In the genomic region with DNA sequence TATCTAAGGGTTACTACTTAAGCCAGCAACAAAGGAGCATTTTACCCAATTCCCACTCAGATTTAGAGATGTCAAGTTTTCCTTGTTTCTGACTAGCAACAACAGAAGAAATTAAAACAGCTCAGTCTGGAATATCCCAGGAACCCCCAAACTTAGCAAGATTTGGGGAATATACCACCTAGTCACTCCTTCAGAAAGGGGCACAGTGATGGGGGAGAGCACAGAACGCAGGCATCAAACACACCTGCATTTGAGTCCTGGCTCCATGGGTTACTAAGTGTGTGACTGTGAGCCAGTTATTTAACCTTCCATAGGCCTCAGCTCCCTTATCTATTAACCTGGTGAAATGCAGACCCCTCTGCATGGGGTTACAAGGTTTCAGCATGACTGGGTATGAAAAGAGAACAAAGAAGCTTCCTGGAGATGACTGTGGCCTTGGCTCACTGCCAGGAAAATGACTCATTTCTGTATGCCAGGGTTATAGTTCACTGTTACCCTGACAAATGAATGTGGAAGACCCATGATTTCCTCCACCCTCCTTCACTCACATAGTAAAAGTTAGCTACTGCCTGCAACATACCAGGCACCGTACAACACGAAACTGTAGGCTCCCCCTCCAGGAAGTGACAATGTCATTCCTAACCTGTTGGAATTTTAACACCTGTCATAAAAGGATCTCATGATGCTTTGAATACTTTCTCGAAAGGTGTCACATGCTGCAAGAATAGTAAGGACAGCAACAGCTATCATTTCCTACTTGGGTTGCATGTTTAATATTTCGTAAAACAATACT, we compare ENCODE assay signal across 8 cellular contexts.
DNase-seq lines count a peak whose midpoint lies in the region; ATAC-seq, FAIRE-seq and TF ChIP-seq lines count a peak whose summit lies in the region.

No MANE protein-coding gene starts in this region.

- H3K36me3 ChIP-seq in H1 (ENCODE audit: control insufficient read depth in 2 of 4, insufficient read depth in 4 of 4, low read length in 3 of 4), result peaks cover 0 to 4% (median 0%) of the 10 kb centered on the region in 4 experiments; a peak in 1 of 8 replicates
- no peaks in the 10 kb centered on the region for H3K36me3 ChIP-seq in testis (ENCODE audit: low read depth, missing control alignments)

- H3K27ac ChIP-seq in H1 (ENCODE audit: low read depth, low read length), result no peak overlapping the region
- H3K27ac ChIP-seq in testis, result peak overlapping the region in 1 of 2 donors; percentile 12

- H3K27me3 ChIP-seq in H1 (replicated peaks in 1 of 4; ENCODE audit: control insufficient read depth in 3 of 4, extremely low read depth in 1 of 4, insufficient read depth in 3 of 4, low read length in 3 of 4) (peaks cover 0 to 2% (median 0%) of the 10 kb centered on the region in 4 experiments; a peak in 1 of 7 replicates), testis (no peaks in the 10 kb centered on the region)

- no peaks in the 10 kb centered on the region for H3K79me1 ChIP-seq in H1 (ENCODE audit: low read depth, low read length)

- 70% methylated on average over 5 of the region's 5 CpGs; no CpG with 5 or more reads in 1 of the 2 experiments for WGBS in H1 (ENCODE audit: extremely low coverage in 1 of 2, insufficient coverage in 1 of 2, insufficient read length in 1 of 2, insufficient replicate concordance in 2 of 2, low coverage in 1 of 2, low lambda C conversion rate in 2 of 2, missing lambda C conversion rate in 1 of 2), 2 experiments
- 76% methylated on average over 5 of the region's 5 CpGs for WGBS in testis, 2 donors

- no peak overlapping the region; the same call in 1 of the 2 replicates for H2BK15ac ChIP-seq in H1 (ENCODE audit: low read length)

- H3K79me2 ChIP-seq in H1 (ENCODE audit: control insufficient read depth in 1 of 2, insufficient read depth in 2 of 2, low read length in 2 of 2), result no peaks in the 10 kb centered on the region

- peak; percentile 92 for ATAC-seq in HG03196 (IDR thresholded peaks at IDR 0.05; ENCODE audit: unreplicated experiment)

- peak overlapping the region; percentile 84; the same call in 1 of the 2 replicates for H2BK20ac ChIP-seq in H1 (ENCODE audit: low read length)

- H4K20me1 ChIP-seq in H1 (replicated peaks in 1 of 2; ENCODE audit: control insufficient read depth in 1 of 2, insufficient read depth in 2 of 2, low read length in 2 of 2), result no peaks in the 10 kb centered on the region

- H3K4me1 ChIP-seq in H1 (replicated peaks in 1 of 4; ENCODE audit: control insufficient read depth in 3 of 4, insufficient read depth in 4 of 4, low read length in 3 of 4), result peaks cover 3 to 19% (median 15%) of the 10 kb centered on the region in 4 experiments; a peak in 6 of 7 replicates
- peaks cover 48% of the 10 kb centered on the region for H3K4me1 ChIP-seq in testis

- H3K23me2 ChIP-seq in H1 (ENCODE audit: low read depth, low read length), result no peaks in the 10 kb centered on the region

- H2BK12ac ChIP-seq in H1 (ENCODE audit: low read depth, low read length), result no peak overlapping the region

- H2AFZ ChIP-seq in H1 (ENCODE audit: low read length), result no peak overlapping the region

- no peak overlapping the region for H3K4me2 ChIP-seq in H1 (ENCODE audit: insufficient read depth in 1 of 2, low read depth in 2 of 2, low read length in 2 of 2)

- H2AK5ac ChIP-seq in H1 (ENCODE audit: low read depth, low read length), result no peak overlapping the region

- no peak overlapping the region for H3K4me3 ChIP-seq in AG10803 (ENCODE audit: low read length)
- no peak overlapping the region for H3K4me3 ChIP-seq in H1 (ENCODE audit: extremely low read depth in 1 of 4, insufficient read depth in 2 of 4, low read depth in 3 of 4, low read length in 4 of 4)
- no peak overlapping the region for H3K4me3 ChIP-seq in testis

- TF ChIP-seq POLR2A in H1 (IDR thresholded peaks at IDR 0.05; ENCODE audit: control extremely low read depth in 1 of 2, low read depth in 2 of 2, low read length in 2 of 2) (no peak), testis (IDR thresholded peaks at IDR 0.05) (no peak)

- CTCF ChIA-PET in H1 (lab: Charles Lee; ENCODE audit: partially characterized antibody), result interaction anchor here (0.6 to 2.0 kb wide), 8 partner anchors 13 to 1204 kb away, joined by 3 to 12 read pairs (median 3); no protein-coding TSS in a partner anchor

- no peak overlapping the region for H3K4ac ChIP-seq in H1 (replicated peaks; ENCODE audit: insufficient read length, low read depth, low read length)

- no peak overlapping the region for H3K18ac ChIP-seq in H1 (ENCODE audit: extremely low read depth, low read length)

- H2BK5ac ChIP-seq in H1 (ENCODE audit: low read depth, low read length), result peak overlapping the region; percentile 36; the same call in 1 of the 2 replicates

- H4K8ac ChIP-seq in H1 (ENCODE audit: extremely low read depth, insufficient read depth, low read length), result no peak overlapping the region

- peaks cover 11% of the 10 kb centered on the region for H3K9me3 Mint-ChIP-seq in nephron

- peaks cover 12 to 14% of the 10 kb centered on the region in 2 experiments for H3K9me3 ChIP-seq in H1 (ENCODE audit: insufficient read depth in 2 of 2, low read depth in 1 of 2, low read length in 1 of 2)
- H3K9me3 ChIP-seq in testis, result no peaks in the 10 kb centered on the region

- H4K5ac ChIP-seq in H1 (ENCODE audit: insufficient read length, low read depth, low read length), result no peak overlapping the region

- intact Hi-C loops in testis (cut with DNase I; ENCODE audit: low total_unique reads), result no loop called here

- no peak for FAIRE-seq in H1 (lab: Jason Lieb, UNC)

- H3K56ac ChIP-seq in H1 (replicated peaks; ENCODE audit: insufficient read length, low read depth, low read length), result no peak overlapping the region

- H3K23ac ChIP-seq in H1 (ENCODE audit: insufficient read length), result no peak overlapping the region

- H3K4me3 Mint-ChIP-seq in nephron, result no peak overlapping the region

- peaks cover 8% of the 10 kb centered on the region for H3K36me3 Mint-ChIP-seq in nephron (ENCODE audit: low read depth)

- no peak overlapping the region for H2BK120ac ChIP-seq in H1 (replicated peaks; ENCODE audit: low read depth, low read length)

- no peak overlapping the region for H3K9ac ChIP-seq in H1 (replicated peaks in 1 of 4; ENCODE audit: extremely low read depth in 1 of 4, low read depth in 3 of 4, low read length in 3 of 4)

- peak; percentile 52 for DNase-seq in AG10803 (ENCODE audit: low read depth)
- peak; percentile 28 for DNase-seq in GM19240 (ENCODE audit: insufficient read length, low spot score)
- DNase-seq in NCI-H2227 treated with DMSO at 0.1 percent for 48 hours (lab: John Stamatoyannopoulos, UW), result peak; percentile 69
- DNase-seq in activated CD4-positive, alpha-beta T cell treated with anti-CD3 and anti-CD28 coated beads for 24 hours (ENCODE audit: low read depth in 2 of 2), result peak; percentile 86 to 90
- DNase-seq in H1 (ENCODE audit: low read depth in 1 of 2, low spot score in 2 of 2), result no peak
- DNase-seq in testis, result peak; percentile 68

- TF ChIP-seq RAD21 in H1 (IDR thresholded peaks at IDR 0.05 in 1 of 2, conservative IDR thresholded peaks at IDR 0.05 in 1 of 2; ENCODE audit: low read depth in 2 of 2, low read length in 2 of 2), result no peak

- H3K27me3 Mint-ChIP-seq in nephron (ENCODE audit: low read depth), result no peaks in the 10 kb centered on the region

- no peak overlapping the region for H4K91ac ChIP-seq in H1 (replicated peaks; ENCODE audit: insufficient read length, low read length)

- peaks cover 27% of the 10 kb centered on the region for H3K4me1 Mint-ChIP-seq in nephron

- TF ChIP-seq CTCF in AG10803 (conservative IDR thresholded peaks at IDR 0.05; ENCODE audit: low read length), result no peak
- no peak for TF ChIP-seq CTCF in H1 (IDR thresholded peaks at IDR 0.05; ENCODE audit: control extremely low read depth in 1 of 3, insufficient read depth in 1 of 3, low read depth in 1 of 3, low read length in 3 of 3)
- no peak for TF ChIP-seq CTCF in nephron (IDR thresholded peaks at IDR 0.05; ENCODE audit: unreplicated experiment in 3 of 3)
- no peak for TF ChIP-seq CTCF in testis (IDR thresholded peaks at IDR 0.05)

- no peak overlapping the region for H3K14ac ChIP-seq in H1 (ENCODE audit: insufficient read length)

- H3K27ac Mint-ChIP-seq in nephron, result peak overlapping the region; percentile 82 to 86 (median 83)

- TF ChIP-seq EP300 in H1 (IDR thresholded peaks at IDR 0.05; ENCODE audit: borderline replicate concordance in 1 of 2, low read depth in 2 of 2, low read length in 2 of 2), result no peak

- POLR2A ChIA-PET in H1 (lab: Charles Lee; ENCODE audit: partially characterized antibody), result no interaction called here

TF ChIP-seq in H1, 55 proteins besides CTCF, POLR2A, EP300 and RAD21:
- no peak for TF ChIP-seq SP4 (IDR thresholded peaks at IDR 0.05; ENCODE audit: low read length)
- TF ChIP-seq ZNF274 (IDR thresholded peaks at IDR 0.05; ENCODE audit: borderline replicate concordance, extremely low read depth, low read length), result no peak
- TF ChIP-seq YY1 (IDR thresholded peaks at IDR 0.05; ENCODE audit: low read depth, low read length), result no peak
- no peak for TF ChIP-seq TAF1 (IDR thresholded peaks at IDR 0.05; ENCODE audit: low read depth, low read length)
- TF ChIP-seq CBX5 (IDR thresholded peaks at IDR 0.05; ENCODE audit: low read depth, low read length), result no peak
- no peak for TF ChIP-seq KDM5A (IDR thresholded peaks at IDR 0.05; ENCODE audit: low read length)
- TF ChIP-seq CREB1 (IDR thresholded peaks at IDR 0.05), result no peak
- TF ChIP-seq ASH2L (IDR thresholded peaks at IDR 0.05; ENCODE audit: low read length), result no peak
- TF ChIP-seq NRF1 (IDR thresholded peaks at IDR 0.05; ENCODE audit: low read depth, low read length), result no peak
- no peak for TF ChIP-seq TAF7 (optimal IDR thresholded peaks at IDR 0.05; ENCODE audit: borderline replicate concordance, low read depth, low read length)
- no peak for TF ChIP-seq EZH2 (IDR thresholded peaks at IDR 0.05; ENCODE audit: low read depth, low read length, severe bottlenecking)
- TF ChIP-seq BACH1 (IDR thresholded peaks at IDR 0.05; ENCODE audit: low read length), result no peak
- TF ChIP-seq SAP30 (IDR thresholded peaks at IDR 0.05; ENCODE audit: insufficient read depth, insufficient replicate concordance, low read length), result no peak
- no peak for TF ChIP-seq MAFK (IDR thresholded peaks at IDR 0.05; ENCODE audit: low read depth, low read length)
TF ChIP-seq in H1: peak in this region for 0.

Comparison
In these comparisons a context has a peak if more than half of its experiments do, and no peak if none do; other contexts are left out.
1. DNase-seq: peak in AG10803 (single experiment), GM19240 (single experiment), NCI-H2227 treated with DMSO at 0.1 percent for 48 hours (single experiment), activated CD4-positive, alpha-beta T cell treated with anti-CD3 and anti-CD28 coated beads for 24 hours (2 of 2) and testis (single experiment); none in H1 (0 of 2).